ENCODE assay signal across 8 cellular contexts in the genomic region with DNA sequence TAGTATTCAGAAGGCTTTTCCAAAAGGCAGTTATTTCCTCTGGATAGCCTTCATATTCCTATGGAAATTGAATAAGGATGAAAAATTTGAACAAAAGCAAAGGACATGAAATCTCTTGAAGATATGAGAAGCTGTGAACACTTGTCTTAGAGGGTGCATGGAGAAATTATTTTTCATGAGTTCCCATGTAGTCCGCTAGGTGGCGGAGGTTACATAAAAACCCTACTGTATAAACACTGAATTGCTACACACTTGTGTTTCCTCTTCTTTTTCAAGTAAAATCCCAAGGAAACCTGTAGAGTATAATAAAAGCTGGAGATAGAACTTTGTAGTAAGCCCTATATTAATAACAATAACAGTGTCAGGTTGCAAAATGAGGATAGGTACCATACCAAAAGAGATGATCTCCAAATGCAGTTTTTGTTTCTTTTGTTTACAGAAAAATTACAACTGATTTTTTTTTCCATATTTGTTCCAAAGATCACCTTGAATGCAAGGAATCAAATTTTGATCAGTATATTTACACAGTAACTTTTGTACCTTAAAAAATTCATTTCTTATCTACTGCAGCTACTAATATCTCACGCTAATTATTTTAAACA. TPM values are rescaled to one million over a fixed set of nuclear protein-coding genes. Genes with fewer than 3 reads are reported as not detected.
DNase-seq lines count a peak whose midpoint lies in the region; ATAC-seq lines count a peak whose summit lies in the region.

No MANE protein-coding gene starts in this region.

- intact Hi-C loops in activated T-helper 2 cell treated with anti-CD3 and anti-CD28 coated beads, Interferon-gamma antibody, Interleukin-2, Interleukin-4, amounts not matched to agents 10 μg/mL and 5 μg/mL and 100 μg/mL, durations not matched to agents 14 hours and 24 hours and 36 hours (cut with micrococcal nuclease), result no loop called here
- intact Hi-C loops in head of caudate nucleus (cut with DNase I), result no loop called here
- intact Hi-C loops in activated T-helper 1 cell treated with anti-CD3 and anti-CD28 coated beads, Interleukin-12 subunit alpha, Interleukin-12 subunit beta, Interleukin-2, Interleukin-4 antibody, amounts not matched to agents 30 ng/mL and 10 ng/mL and 1 ng/mL, durations not matched to agents 14 hours and 24 hours and 36 hours (cut with micrococcal nuclease), result no loop called here

- H3K36me3 Mint-ChIP-seq in activated T-helper 2 cell treated with anti-CD3 and anti-CD28 coated beads, Interferon-gamma antibody, Interleukin-2, Interleukin-4, amounts not matched to agents 10 μg/mL and 5 μg/mL and 100 μg/mL, durations not matched to agents 14 hours and 24 hours and 36 hours (ENCODE audit: low read depth), result no peaks in the 10 kb centered on the region
- H3K36me3 Mint-ChIP-seq in stimulated activated naive B cell treated with anti-CD40 and anti-IgM and Interleukin-4, amounts not matched to agents 10 μg/mL and 1 μg/mL and 100 μg/mL, for 72 hours, result peaks cover 0 to 3% of the 10 kb centered on the region in 2 donors
- H3K36me3 Mint-ChIP-seq in activated T-helper 1 cell treated with anti-CD3 and anti-CD28 coated beads, Interleukin-12 subunit alpha, Interleukin-12 subunit beta, Interleukin-2, Interleukin-4 antibody, amounts not matched to agents 30 ng/mL and 10 ng/mL and 1 ng/mL, durations not matched to agents 14 hours and 24 hours and 36 hours (ENCODE audit: low read depth), result no peaks in the 10 kb centered on the region

- H3K4me3 Mint-ChIP-seq in activated T-helper 2 cell treated with anti-CD3 and anti-CD28 coated beads, Interferon-gamma antibody, Interleukin-2, Interleukin-4, amounts not matched to agents 10 μg/mL and 5 μg/mL and 100 μg/mL, durations not matched to agents 14 hours and 24 hours and 36 hours (ENCODE audit: low read depth), result no peak overlapping the region
- no peak overlapping the region for H3K4me3 Mint-ChIP-seq in stimulated activated naive B cell treated with anti-CD40 and anti-IgM and Interleukin-4, amounts not matched to agents 10 μg/mL and 1 μg/mL and 100 μg/mL, for 72 hours
- no peak overlapping the region for H3K4me3 Mint-ChIP-seq in activated T-helper 1 cell treated with anti-CD3 and anti-CD28 coated beads, Interleukin-12 subunit alpha, Interleukin-12 subunit beta, Interleukin-2, Interleukin-4 antibody, amounts not matched to agents 30 ng/mL and 10 ng/mL and 1 ng/mL, durations not matched to agents 14 hours and 24 hours and 36 hours

- H3K9me3 Mint-ChIP-seq in activated T-helper 2 cell treated with anti-CD3 and anti-CD28 coated beads, Interferon-gamma antibody, Interleukin-2, Interleukin-4, amounts not matched to agents 10 μg/mL and 5 μg/mL and 100 μg/mL, durations not matched to agents 14 hours and 24 hours and 36 hours, result peaks cover 3% of the 10 kb centered on the region
- H3K9me3 Mint-ChIP-seq in stimulated activated naive B cell treated with anti-CD40 and anti-IgM and Interleukin-4, amounts not matched to agents 10 μg/mL and 1 μg/mL and 100 μg/mL, for 72 hours, result peaks cover 12 to 16% of the 10 kb centered on the region in 2 donors
- no peaks in the 10 kb centered on the region for H3K9me3 Mint-ChIP-seq in activated T-helper 1 cell treated with anti-CD3 and anti-CD28 coated beads, Interleukin-12 subunit alpha, Interleukin-12 subunit beta, Interleukin-2, Interleukin-4 antibody, amounts not matched to agents 30 ng/mL and 10 ng/mL and 1 ng/mL, durations not matched to agents 14 hours and 24 hours and 36 hours

- H3K27me3 Mint-ChIP-seq in activated T-helper 2 cell treated with anti-CD3 and anti-CD28 coated beads, Interferon-gamma antibody, Interleukin-2, Interleukin-4, amounts not matched to agents 10 μg/mL and 5 μg/mL and 100 μg/mL, durations not matched to agents 14 hours and 24 hours and 36 hours (ENCODE audit: low read depth), result peaks cover 17% of the 10 kb centered on the region
- H3K27me3 Mint-ChIP-seq in stimulated activated naive B cell treated with anti-CD40 and anti-IgM and Interleukin-4, amounts not matched to agents 10 μg/mL and 1 μg/mL and 100 μg/mL, for 72 hours, result peaks cover 32 to 47% of the 10 kb centered on the region in 2 donors
- peaks cover 6% of the 10 kb centered on the region for H3K27me3 Mint-ChIP-seq in activated T-helper 1 cell treated with anti-CD3 and anti-CD28 coated beads, Interleukin-12 subunit alpha, Interleukin-12 subunit beta, Interleukin-2, Interleukin-4 antibody, amounts not matched to agents 30 ng/mL and 10 ng/mL and 1 ng/mL, durations not matched to agents 14 hours and 24 hours and 36 hours (ENCODE audit: insufficient read depth)

- DNase-seq in DMS79 treated with DMSO at 0.1 percent for 48 hours (lab: John Stamatoyannopoulos, UW), result peak; percentile 68
- no peak for DNase-seq in DMS79 (lab: John Stamatoyannopoulos, UW)
- peak; percentile 3 for DNase-seq in GM19238 (ENCODE audit: insufficient read length, low spot score)
- peak; percentile 11 for DNase-seq in NCI-H1694 (lab: John Stamatoyannopoulos, UW)
- DNase-seq in activated T-helper 2 cell treated with anti-CD3 and anti-CD28 coated beads, Interferon-gamma antibody, Interleukin-2, Interleukin-4, amounts not matched to agents 10 μg/mL and 5 μg/mL and 100 μg/mL, durations not matched to agents 14 hours and 24 hours and 36 hours (ENCODE audit: low spot score), result no peak
- peak in 22 of 42 donors; percentile 3 to 67 (median 24) for DNase-seq in head of caudate nucleus
- DNase-seq in stimulated activated naive B cell treated with anti-CD40 and anti-IgM and Interleukin-4, amounts not matched to agents 10 μg/mL and 1 μg/mL and 100 μg/mL, for 72 hours, result no peak
- no peak for DNase-seq in activated T-helper 1 cell treated with anti-CD3 and anti-CD28 coated beads, Interleukin-12 subunit alpha, Interleukin-12 subunit beta, Interleukin-2, Interleukin-4 antibody, amounts not matched to agents 30 ng/mL and 10 ng/mL and 1 ng/mL, durations not matched to agents 14 hours and 24 hours and 36 hours (ENCODE audit: low spot score)

- ATAC-seq in stimulated activated naive B cell treated with anti-CD40 and anti-IgM and Interleukin-4, amounts not matched to agents 10 μg/mL and 1 μg/mL and 100 μg/mL, for 72 hours (replicated peaks), result peak; percentile 57 to 70

- peak overlapping the region; percentile 9 for H3K27ac Mint-ChIP-seq in activated T-helper 2 cell treated with anti-CD3 and anti-CD28 coated beads, Interferon-gamma antibody, Interleukin-2, Interleukin-4, amounts not matched to agents 10 μg/mL and 5 μg/mL and 100 μg/mL, durations not matched to agents 14 hours and 24 hours and 36 hours
- no peak overlapping the region for H3K27ac Mint-ChIP-seq in stimulated activated naive B cell treated with anti-CD40 and anti-IgM and Interleukin-4, amounts not matched to agents 10 μg/mL and 1 μg/mL and 100 μg/mL, for 72 hours
- H3K27ac Mint-ChIP-seq in activated T-helper 1 cell treated with anti-CD3 and anti-CD28 coated beads, Interleukin-12 subunit alpha, Interleukin-12 subunit beta, Interleukin-2, Interleukin-4 antibody, amounts not matched to agents 30 ng/mL and 10 ng/mL and 1 ng/mL, durations not matched to agents 14 hours and 24 hours and 36 hours, result no peak overlapping the region

- H3K4me1 Mint-ChIP-seq in activated T-helper 2 cell treated with anti-CD3 and anti-CD28 coated beads, Interferon-gamma antibody, Interleukin-2, Interleukin-4, amounts not matched to agents 10 μg/mL and 5 μg/mL and 100 μg/mL, durations not matched to agents 14 hours and 24 hours and 36 hours (ENCODE audit: low read depth), result no peaks in the 10 kb centered on the region
- H3K4me1 Mint-ChIP-seq in stimulated activated naive B cell treated with anti-CD40 and anti-IgM and Interleukin-4, amounts not matched to agents 10 μg/mL and 1 μg/mL and 100 μg/mL, for 72 hours, result no peaks in the 10 kb centered on the region
- no peaks in the 10 kb centered on the region for H3K4me1 Mint-ChIP-seq in activated T-helper 1 cell treated with anti-CD3 and anti-CD28 coated beads, Interleukin-12 subunit alpha, Interleukin-12 subunit beta, Interleukin-2, Interleukin-4 antibody, amounts not matched to agents 30 ng/mL and 10 ng/mL and 1 ng/mL, durations not matched to agents 14 hours and 24 hours and 36 hours (ENCODE audit: low read depth)

RNA-seq across cellular contexts. Expression of gene OR4E1, which starts 37.8 kb away (rescaled TPM):
- total RNA-seq in activated T-helper 2 cell treated with anti-CD3 and anti-CD28 coated beads, Interferon-gamma antibody, Interleukin-2, Interleukin-4, amounts not matched to agents 10 μg/mL and 5 μg/mL and 100 μg/mL, durations not matched to agents 14 hours and 24 hours and 36 hours, result 0.07 TPM in 1 of 2 replicates, not detected in the other
- total RNA-seq in activated T-helper 1 cell treated with anti-CD3 and anti-CD28 coated beads, Interleukin-12 subunit alpha, Interleukin-12 subunit beta, Interleukin-2, Interleukin-4 antibody, amounts not matched to agents 30 ng/mL and 10 ng/mL and 1 ng/mL, durations not matched to agents 14 hours and 24 hours and 36 hours, result not detected in 2 replicates

RNA-seq across cellular contexts. Expression of gene OR4E2, which starts 57.8 kb away (rescaled TPM):
- total RNA-seq in activated T-helper 2 cell treated with anti-CD3 and anti-CD28 coated beads, Interferon-gamma antibody, Interleukin-2, Interleukin-4, amounts not matched to agents 10 μg/mL and 5 μg/mL and 100 μg/mL, durations not matched to agents 14 hours and 24 hours and 36 hours, result not detected in 2 replicates
- total RNA-seq in activated T-helper 1 cell treated with anti-CD3 and anti-CD28 coated beads, Interleukin-12 subunit alpha, Interleukin-12 subunit beta, Interleukin-2, Interleukin-4 antibody, amounts not matched to agents 30 ng/mL and 10 ng/mL and 1 ng/mL, durations not matched to agents 14 hours and 24 hours and 36 hours, result not detected in 2 replicates

Comparison
In these comparisons a context has a peak if more than half of its experiments do, and no peak if none do; other contexts are left out.
1. DNase-seq: peak in DMS79 treated with DMSO at 0.1 percent for 48 hours (single experiment), GM19238 (single experiment), NCI-H1694 (single experiment) and head of caudate nucleus (22 of 42); none in DMS79 (single experiment), activated T-helper 2 cell treated with anti-CD3 and anti-CD28 coated beads, Interferon-gamma antibody, Interleukin-2, Interleukin-4, amounts not matched to agents 10 μg/mL and 5 μg/mL and 100 μg/mL, durations not matched to agents 14 hours and 24 hours and 36 hours (single experiment), stimulated activated naive B cell treated with anti-CD40 and anti-IgM and Interleukin-4, amounts not matched to agents 10 μg/mL and 1 μg/mL and 100 μg/mL, for 72 hours (single experiment) and activated T-helper 1 cell treated with anti-CD3 and anti-CD28 coated beads, Interleukin-12 subunit alpha, Interleukin-12 subunit beta, Interleukin-2, Interleukin-4 antibody, amounts not matched to agents 30 ng/mL and 10 ng/mL and 1 ng/mL, durations not matched to agents 14 hours and 24 hours and 36 hours (single experiment).